In the genomic region with DNA sequence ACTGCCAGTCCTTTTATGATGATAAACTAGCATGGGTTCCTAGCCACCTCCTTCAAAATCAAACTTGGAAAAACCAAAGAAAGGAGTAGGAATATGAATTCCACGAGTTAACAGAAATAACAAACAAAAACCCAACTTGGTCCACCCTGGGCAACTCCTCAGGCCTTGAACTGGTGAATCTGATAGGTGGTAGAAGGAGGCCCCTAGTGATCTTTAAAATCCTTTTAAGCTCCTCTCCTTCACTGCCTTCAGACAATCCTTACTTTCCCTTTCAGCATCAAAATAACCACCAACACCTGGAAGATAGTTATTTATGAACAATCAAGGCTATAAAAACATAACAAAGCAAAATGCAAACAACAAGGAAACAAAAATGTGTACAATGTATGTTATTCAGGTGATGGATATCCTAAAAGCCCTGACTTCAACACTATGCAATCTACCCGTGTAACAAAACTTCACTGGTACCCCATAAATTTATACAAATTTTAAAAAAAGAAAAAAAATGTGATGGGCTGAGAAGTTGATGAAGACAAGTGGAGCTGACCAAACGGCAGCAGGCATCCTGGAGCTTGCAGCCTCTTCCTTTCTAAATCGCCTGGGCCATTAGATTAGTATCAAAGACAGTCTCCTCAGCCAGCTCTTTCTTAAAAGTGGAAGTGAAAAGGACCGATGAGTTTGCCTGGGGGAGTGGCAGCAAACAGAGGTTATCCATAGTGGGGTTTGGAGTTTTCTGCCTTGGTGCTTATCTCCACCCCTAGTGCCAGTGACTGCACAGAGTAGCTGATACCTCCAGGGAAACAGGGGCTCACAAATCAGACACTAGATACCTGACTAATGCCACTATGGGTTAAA, we compare ENCODE assay signal across 15 cellular contexts.
DNase-seq lines count a peak whose midpoint lies in the region; ATAC-seq and TF ChIP-seq lines count a peak whose summit lies in the region.
"Had no signal": no experiment of that assay in that cellular context is flagged by ENCODE, and none has a peak within 500 bp of the region (broad histone marks: within the 10 kb centered on the region; RNA-seq: fewer than 3 reads in every experiment).

No MANE protein-coding gene starts in this region.

- H4K20me1 ChIP-seq in DOHH2 (ENCODE audit: control insufficient read depth, insufficient read depth, low read depth, low read length): no peaks in the 10 kb centered on the region

- no peaks in the 10 kb centered on the region for H3K79me2 ChIP-seq in DOHH2 (ENCODE audit: control insufficient read depth, low read length)

- H3K36me3 ChIP-seq in DOHH2 (ENCODE audit: control insufficient read depth, low read length): no peaks in the 10 kb centered on the region
- no peaks in the 10 kb centered on the region for H3K36me3 ChIP-seq in upper lobe of right lung
- H3K36me3 ChIP-seq in ascending aorta: no peaks in the 10 kb centered on the region
- H3K36me3 ChIP-seq: adrenal gland had no signal

- H3F3A ChIP-seq in DOHH2 (ENCODE audit: control insufficient read depth, insufficient read depth): no peaks in the 10 kb centered on the region

- intact Hi-C loops in upper lobe of right lung (cut with DNase I) (no loop called here), ascending aorta (cut with DNase I) (no loop called here)

- H3K27ac ChIP-seq in DOHH2 (ENCODE audit: low read depth, low read length) (no peak overlapping the region), upper lobe of right lung (no peak overlapping the region), ascending aorta (no peak overlapping the region)
- H3K27ac ChIP-seq: adrenal gland had no signal

- peak overlapping the region; percentile 26 for H3K4me2 ChIP-seq in DOHH2 (ENCODE audit: low read length)

- H3K9me2 ChIP-seq in DOHH2 (replicated peaks; ENCODE audit: control insufficient read depth, low read length): no peaks in the 10 kb centered on the region

- no peak overlapping the region for H3K4me3 ChIP-seq in DOHH2 (ENCODE audit: low read length)
- no peak overlapping the region for H3K4me3 ChIP-seq in upper lobe of right lung
- no peak overlapping the region for H3K4me3 ChIP-seq in ascending aorta
- H3K4me3 ChIP-seq: adrenal gland had no signal

- H3K27me3 ChIP-seq in DOHH2 (ENCODE audit: control insufficient read depth, low read length) (no peaks in the 10 kb centered on the region), upper lobe of right lung (no peaks in the 10 kb centered on the region), ascending aorta (no peaks in the 10 kb centered on the region)
- H3K27me3 ChIP-seq: adrenal gland had no signal

- TF ChIP-seq CTCF in DOHH2 (IDR thresholded peaks at IDR 0.05; ENCODE audit: low read depth, low read length, poor library complexity, severe bottlenecking) (no peak), upper lobe of right lung (IDR thresholded peaks at IDR 0.05) (no peak), ascending aorta (IDR thresholded peaks at IDR 0.05) (no peak)

- peaks cover 55% of the 10 kb centered on the region for H3K4me1 ChIP-seq in DOHH2 (ENCODE audit: control insufficient read depth, low read length)
- no peaks in the 10 kb centered on the region for H3K4me1 ChIP-seq in upper lobe of right lung
- no peaks in the 10 kb centered on the region for H3K4me1 ChIP-seq in ascending aorta
- H3K4me1 ChIP-seq: adrenal gland had no signal

- peak; percentile 79 for ATAC-seq in GM21447 (IDR thresholded peaks at IDR 0.05; ENCODE audit: unreplicated experiment)
- ATAC-seq in HG03342 (IDR thresholded peaks at IDR 0.05; ENCODE audit: unreplicated experiment): peak; percentile 63
- no peak for ATAC-seq in upper lobe of right lung
- ATAC-seq: activated T-cell treated with anti-CD3 and anti-CD28 coated beads, Interleukin-2, amount 50 U/mL, for 72 hours; T-helper 17 cell had no signal

- DNase-seq in OCI-M1 (lab: John Stamatoyannopoulos, UW): peak; percentile 65
- no peak for DNase-seq in upper lobe of right lung
- DNase-seq in ascending aorta (ENCODE audit: low spot score in 2 of 2): no peak
- no peak for DNase-seq in superior temporal gyrus (ENCODE audit: extremely low spot score)
- no peak for DNase-seq in GM19238 (ENCODE audit: insufficient read length, low spot score)
- DNase-seq: ACHN; activated CD4-positive, alpha-beta T cell treated with anti-CD3 and anti-CD28 coated beads, Interleukin-2, amount 10 ng/mL, durations not matched to agents 7 days and 5 days; activated T-cell treated with anti-CD3 and anti-CD28 coated beads, Interleukin-2, amount 50 U/mL, for 72 hours; adrenal gland; KG1; NCI-H1436 treated with DMSO at 0.1 percent for 48 hours; T-helper 17 cell had no signal

- no peaks in the 10 kb centered on the region for H3K9me3 ChIP-seq in DOHH2 (ENCODE audit: control insufficient read depth, insufficient read depth, low read length)
- H3K9me3 ChIP-seq in upper lobe of right lung: no peaks in the 10 kb centered on the region
- no peaks in the 10 kb centered on the region for H3K9me3 ChIP-seq in ascending aorta
- H3K9me3 ChIP-seq: adrenal gland had no signal
